Comparison of ENCODE assay signal across 9 cellular contexts in genomic region chr6:122798099-122798641, GRCh38. TPM values are rescaled to one million over a fixed set of nuclear protein-coding genes. Genes with fewer than 3 reads are reported as not detected.
DNase-seq lines count a peak whose midpoint lies in the region; ATAC-seq and TF ChIP-seq lines count a peak whose summit lies in the region.
"Had no signal": no experiment of that assay in that cellular context is flagged by ENCODE, and none has a peak within 500 bp of the region (broad histone marks: within the 10 kb centered on the region; RNA-seq: fewer than 3 reads in every experiment).

No MANE protein-coding gene starts in this region.

- H3K27me3 Mint-ChIP-seq in activated CD4-positive, alpha-beta T cell treated with anti-CD3 and anti-CD28 coated beads for 36 hours = peaks cover 4% of the 10 kb centered on the region

- H3K4me3 Mint-ChIP-seq in activated CD4-positive, alpha-beta T cell treated with anti-CD3 and anti-CD28 coated beads for 36 hours = no peak overlapping the region

- no peaks in the 10 kb centered on the region for H3K36me3 Mint-ChIP-seq in activated CD4-positive, alpha-beta T cell treated with anti-CD3 and anti-CD28 coated beads for 36 hours (ENCODE audit: low read depth)

- intact Hi-C loops in activated CD4-positive, alpha-beta T cell treated with anti-CD3 and anti-CD28 coated beads for 36 hours (cut with DNase I, micrococcal nuclease) = no loop called here

- H3K9me3 Mint-ChIP-seq in activated CD4-positive, alpha-beta T cell treated with anti-CD3 and anti-CD28 coated beads for 36 hours (ENCODE audit: low read depth) = no peaks in the 10 kb centered on the region

- H3K4me1 Mint-ChIP-seq in activated CD4-positive, alpha-beta T cell treated with anti-CD3 and anti-CD28 coated beads for 36 hours = no peaks in the 10 kb centered on the region

- H3K27ac Mint-ChIP-seq in activated CD4-positive, alpha-beta T cell treated with anti-CD3 and anti-CD28 coated beads for 36 hours = no peak overlapping the region

- ATAC-seq in activated CD4-positive, alpha-beta T cell treated with anti-CD3 and anti-CD28 coated beads for 36 hours = peak; percentile 86
- peak; percentile 87 for ATAC-seq in HG02610 (IDR thresholded peaks at IDR 0.05; ENCODE audit: unreplicated experiment)
- no peak for ATAC-seq in GM21528 (IDR thresholded peaks at IDR 0.05; ENCODE audit: low FRiP score, unreplicated experiment)

- no peak for TF ChIP-seq CTCF in fibroblast of the aortic adventitia (IDR thresholded peaks at IDR 0.05; ENCODE audit: insufficient read depth, low read length)

- peak overlapping the region; percentile 10 for H3K4me3 ChIP-seq in fibroblast of the aortic adventitia (ENCODE audit: low read depth, low read length)

- POLR2A ChIA-PET in activated CD4-positive, alpha-beta T cell treated with anti-CD3 and anti-CD28 coated beads for 36 hours (lab: Charles Lee) = no interaction called here

- DNase-seq in activated CD4-positive, alpha-beta T cell treated with anti-CD3 and anti-CD28 coated beads for 36 hours = peak; percentile 21
- no peak for DNase-seq in activated CD4-positive, alpha-beta T cell treated with anti-CD3 and anti-CD28 coated beads, Interleukin-2, amount 50 U/mL, for 1 hour
- peak; percentile 29 for DNase-seq in NCI-H748 treated with DMSO at 0.1 percent for 48 hours (lab: John Stamatoyannopoulos, UW)
- peak; percentile 74 for DNase-seq in fibroblast of the aortic adventitia (ENCODE audit: low read depth)
- DNase-seq in NCI-H1105 (lab: John Stamatoyannopoulos, UW) = no peak
- no peak for DNase-seq in mesenteric fat pad (ENCODE audit: low spot score)

- CTCF ChIA-PET in activated CD4-positive, alpha-beta T cell treated with anti-CD3 and anti-CD28 coated beads for 36 hours (lab: Charles Lee) = interaction anchor here (0.6 to 1.4 kb wide), 5 partner anchors 14 to 404 kb away, joined by 3 to 4 read pairs (median 3); no protein-coding TSS in a partner anchor

RNA-seq across cellular contexts. Expression of gene SMPDL3A, which starts 9.1 kb away (rescaled TPM):
- total RNA-seq in activated CD4-positive, alpha-beta T cell treated with anti-CD3 and anti-CD28 coated beads for 36 hours = not detected
- total RNA-seq in fibroblast of the aortic adventitia (ENCODE audit: low replicate concordance) = 18.6 and 19.6 TPM in 2 replicates
- total RNA-seq in mesenteric fat pad = 7.4 TPM

RNA-seq across cellular contexts. Expression of gene FABP7, which starts 18.7 kb away (rescaled TPM):
- not detected for total RNA-seq in activated CD4-positive, alpha-beta T cell treated with anti-CD3 and anti-CD28 coated beads for 36 hours
- not detected in 2 replicates for total RNA-seq in fibroblast of the aortic adventitia (ENCODE audit: low replicate concordance)
- total RNA-seq in mesenteric fat pad = not detected
- total RNA-seq: pulmonary artery endothelial cell had no signal

Comparison
In these comparisons a context has a peak if more than half of its experiments do, and no peak if none do; other contexts are left out.
1. DNase-seq: peak in activated CD4-positive, alpha-beta T cell treated with anti-CD3 and anti-CD28 coated beads for 36 hours (single experiment), NCI-H748 treated with DMSO at 0.1 percent for 48 hours (single experiment) and fibroblast of the aortic adventitia (single experiment); none in activated CD4-positive, alpha-beta T cell treated with anti-CD3 and anti-CD28 coated beads, Interleukin-2, amount 50 U/mL, for 1 hour (single experiment), NCI-H1105 (single experiment) and mesenteric fat pad (single experiment).